ENCODE assay signal across 1 cellular context in the genomic region with DNA sequence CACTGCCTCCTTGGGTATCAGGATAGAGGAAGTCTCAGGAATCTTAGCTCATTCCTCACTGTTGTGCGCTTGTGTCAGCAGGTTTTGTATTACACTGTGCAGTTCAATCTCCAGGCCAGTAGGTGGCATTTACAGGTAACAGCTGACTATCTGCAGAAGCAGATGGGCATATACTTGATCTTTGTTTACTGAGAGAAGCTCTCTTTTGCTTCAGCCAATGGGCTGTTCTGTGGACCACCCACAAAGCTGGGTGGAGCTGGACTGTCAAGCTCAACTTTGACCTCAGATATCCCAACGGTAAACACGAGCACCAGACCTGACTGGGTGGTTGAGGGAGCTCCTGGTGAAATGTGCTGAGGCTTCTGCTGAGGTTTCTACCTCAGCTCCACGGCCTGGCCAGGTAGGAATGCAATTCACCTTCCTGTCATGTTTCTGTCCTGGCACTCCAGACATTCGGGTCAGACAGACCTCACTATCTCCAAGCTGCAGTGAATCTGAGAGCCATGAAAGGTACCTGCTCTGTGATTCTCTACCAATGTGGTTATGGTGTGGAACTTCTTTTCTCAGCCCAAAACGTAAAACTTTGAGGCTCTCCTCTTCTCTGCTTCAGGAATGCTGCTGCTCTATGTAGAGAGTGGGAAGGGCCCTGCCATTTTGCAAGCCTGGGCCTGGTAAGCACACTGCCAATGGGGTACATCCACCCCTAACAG.
TF ChIP-seq lines count a peak whose summit lies in the region.

No MANE protein-coding gene starts in this region.

TF ChIP-seq in HepG2, 621 proteins besides CTCF, POLR2A, EP300 and RAD21 (continued from another document and continues in another):
- TF ChIP-seq FOXP4 (CRISPR knock-in tag; IDR thresholded peaks at IDR 0.05) (peak; percentile 84), HMGXB3 (CRISPR knock-in tag; IDR thresholded peaks at IDR 0.05; ENCODE audit: borderline replicate concordance) (peak; percentile 75), GATAD1 (CRISPR knock-in tag; IDR thresholded peaks at IDR 0.05) (peak; percentile 50; the same call in 1 of the 2 replicates), U2AF1 (optimal IDR thresholded peaks at IDR 0.05; ENCODE audit: low read depth, low read length) (no peak), ZNF674 (CRISPR knock-in tag; IDR thresholded peaks at IDR 0.05; ENCODE audit: low read depth) (no peak), ZNF512B (CRISPR knock-in tag; IDR thresholded peaks at IDR 0.05; ENCODE audit: borderline replicate concordance) (no peak), ZFP90 (CRISPR knock-in tag; IDR thresholded peaks at IDR 0.05; ENCODE audit: borderline replicate concordance) (no peak), ZNF776 (CRISPR knock-in tag; IDR thresholded peaks at IDR 0.05) (no peak), ZNF614 (CRISPR knock-in tag; IDR thresholded peaks at IDR 0.05; ENCODE audit: borderline replicate concordance) (peak; percentile 52; the same call in 1 of the 2 replicates), TBP (CRISPR knock-in tag; IDR thresholded peaks at IDR 0.05) (no peak), CEBPG (CRISPR knock-in tag; IDR thresholded peaks at IDR 0.05) (0 out of 2 replicates have a peak, but pooled peaks have one; percentile 36), ZNF577 (CRISPR knock-in tag; IDR thresholded peaks at IDR 0.05; ENCODE audit: borderline replicate concordance, low read depth) (no peak), TFDP1 (CRISPR knock-in tag; IDR thresholded peaks at IDR 0.05; ENCODE audit: borderline replicate concordance) (peak; percentile 21; the same call in 1 of the 2 replicates), ZNF282 (IDR thresholded peaks at IDR 0.05; ENCODE audit: partially characterized antibody) (no peak), CBX5 (CRISPR knock-in tag; IDR thresholded peaks at IDR 0.05; ENCODE audit: borderline replicate concordance) (peak; percentile 72; the same call in 1 of the 2 replicates), ZNF432 (CRISPR knock-in tag; IDR thresholded peaks at IDR 0.05; ENCODE audit: borderline replicate concordance) (no peak), NONO (IDR thresholded peaks at IDR 0.05) (no peak), NONO (CRISPR knock-in tag; conservative IDR thresholded peaks at IDR 0.05) (no peak), NR2F6 (IDR thresholded peaks at IDR 0.05) (peak; percentile 80), NR2F6 (CRISPR knock-in tag; IDR thresholded peaks at IDR 0.05) (peak; percentile 91), PHF21A (CRISPR knock-in tag; IDR thresholded peaks at IDR 0.05) (peak; percentile 75; the same call in 1 of the 2 replicates)
- TF ChIP-seq, protein P1, sequence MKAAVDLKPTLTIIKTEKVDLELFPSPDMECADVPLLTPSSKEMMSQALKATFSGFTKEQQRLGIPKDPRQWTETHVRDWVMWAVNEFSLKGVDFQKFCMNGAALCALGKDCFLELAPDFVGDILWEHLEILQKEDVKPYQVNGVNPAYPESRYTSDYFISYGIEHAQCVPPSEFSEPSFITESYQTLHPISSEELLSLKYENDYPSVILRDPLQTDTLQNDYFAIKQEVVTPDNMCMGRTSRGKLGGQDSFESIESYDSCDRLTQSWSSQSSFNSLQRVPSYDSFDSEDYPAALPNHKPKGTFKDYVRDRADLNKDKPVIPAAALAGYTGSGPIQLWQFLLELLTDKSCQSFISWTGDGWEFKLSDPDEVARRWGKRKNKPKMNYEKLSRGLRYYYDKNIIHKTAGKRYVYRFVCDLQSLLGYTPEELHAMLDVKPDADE (CRISPR knock-in tag; IDR thresholded peaks at IDR 0.05), result no peak
- TF ChIP-seq, protein P2, sequence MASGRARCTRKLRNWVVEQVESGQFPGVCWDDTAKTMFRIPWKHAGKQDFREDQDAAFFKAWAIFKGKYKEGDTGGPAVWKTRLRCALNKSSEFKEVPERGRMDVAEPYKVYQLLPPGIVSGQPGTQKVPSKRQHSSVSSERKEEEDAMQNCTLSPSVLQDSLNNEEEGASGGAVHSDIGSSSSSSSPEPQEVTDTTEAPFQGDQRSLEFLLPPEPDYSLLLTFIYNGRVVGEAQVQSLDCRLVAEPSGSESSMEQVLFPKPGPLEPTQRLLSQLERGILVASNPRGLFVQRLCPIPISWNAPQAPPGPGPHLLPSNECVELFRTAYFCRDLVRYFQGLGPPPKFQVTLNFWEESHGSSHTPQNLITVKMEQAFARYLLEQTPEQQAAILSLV (CRISPR knock-in tag; IDR thresholded peaks at IDR 0.05; ENCODE audit: borderline replicate concordance), result 0 out of 2 replicates have a peak, but pooled peaks have one; percentile 38
- TF ChIP-seq, protein P3, sequence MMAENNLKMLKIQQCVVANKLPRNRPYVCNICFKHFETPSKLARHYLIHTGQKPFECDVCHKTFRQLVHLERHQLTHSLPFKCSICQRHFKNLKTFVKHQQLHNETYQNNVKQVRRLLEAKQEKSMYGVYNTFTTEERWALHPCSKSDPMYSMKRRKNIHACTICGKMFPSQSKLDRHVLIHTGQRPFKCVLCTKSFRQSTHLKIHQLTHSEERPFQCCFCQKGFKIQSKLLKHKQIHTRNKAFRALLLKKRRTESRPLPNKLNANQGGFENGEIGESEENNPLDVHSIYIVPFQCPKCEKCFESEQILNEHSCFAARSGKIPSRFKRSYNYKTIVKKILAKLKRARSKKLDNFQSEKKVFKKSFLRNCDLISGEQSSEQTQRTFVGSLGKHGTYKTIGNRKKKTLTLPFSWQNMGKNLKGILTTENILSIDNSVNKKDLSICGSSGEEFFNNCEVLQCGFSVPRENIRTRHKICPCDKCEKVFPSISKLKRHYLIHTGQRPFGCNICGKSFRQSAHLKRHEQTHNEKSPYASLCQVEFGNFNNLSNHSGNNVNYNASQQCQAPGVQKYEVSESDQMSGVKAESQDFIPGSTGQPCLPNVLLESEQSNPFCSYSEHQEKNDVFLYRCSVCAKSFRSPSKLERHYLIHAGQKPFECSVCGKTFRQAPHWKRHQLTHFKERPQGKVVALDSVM (CRISPR knock-in tag; IDR thresholded peaks at IDR 0.05), result no peak
- TF ChIP-seq, protein P4, sequence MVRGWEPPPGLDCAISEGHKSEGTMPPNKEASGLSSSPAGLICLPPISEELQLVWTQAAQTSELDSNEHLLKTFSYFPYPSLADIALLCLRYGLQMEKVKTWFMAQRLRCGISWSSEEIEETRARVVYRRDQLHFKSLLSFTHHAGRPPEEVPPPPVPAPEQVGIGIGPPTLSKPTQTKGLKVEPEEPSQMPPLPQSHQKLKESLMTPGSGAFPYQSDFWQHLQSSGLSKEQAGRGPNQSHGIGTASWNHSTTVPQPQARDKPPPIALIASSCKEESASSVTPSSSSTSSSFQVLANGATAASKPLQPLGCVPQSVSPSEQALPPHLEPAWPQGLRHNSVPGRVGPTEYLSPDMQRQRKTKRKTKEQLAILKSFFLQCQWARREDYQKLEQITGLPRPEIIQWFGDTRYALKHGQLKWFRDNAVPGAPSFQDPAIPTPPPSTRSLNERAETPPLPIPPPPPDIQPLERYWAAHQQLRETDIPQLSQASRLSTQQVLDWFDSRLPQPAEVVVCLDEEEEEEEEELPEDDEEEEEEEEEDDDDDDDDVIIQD (CRISPR knock-in tag; IDR thresholded peaks at IDR 0.05; ENCODE audit: low read depth), result peak; percentile 100
- TF ChIP-seq, protein P5, sequence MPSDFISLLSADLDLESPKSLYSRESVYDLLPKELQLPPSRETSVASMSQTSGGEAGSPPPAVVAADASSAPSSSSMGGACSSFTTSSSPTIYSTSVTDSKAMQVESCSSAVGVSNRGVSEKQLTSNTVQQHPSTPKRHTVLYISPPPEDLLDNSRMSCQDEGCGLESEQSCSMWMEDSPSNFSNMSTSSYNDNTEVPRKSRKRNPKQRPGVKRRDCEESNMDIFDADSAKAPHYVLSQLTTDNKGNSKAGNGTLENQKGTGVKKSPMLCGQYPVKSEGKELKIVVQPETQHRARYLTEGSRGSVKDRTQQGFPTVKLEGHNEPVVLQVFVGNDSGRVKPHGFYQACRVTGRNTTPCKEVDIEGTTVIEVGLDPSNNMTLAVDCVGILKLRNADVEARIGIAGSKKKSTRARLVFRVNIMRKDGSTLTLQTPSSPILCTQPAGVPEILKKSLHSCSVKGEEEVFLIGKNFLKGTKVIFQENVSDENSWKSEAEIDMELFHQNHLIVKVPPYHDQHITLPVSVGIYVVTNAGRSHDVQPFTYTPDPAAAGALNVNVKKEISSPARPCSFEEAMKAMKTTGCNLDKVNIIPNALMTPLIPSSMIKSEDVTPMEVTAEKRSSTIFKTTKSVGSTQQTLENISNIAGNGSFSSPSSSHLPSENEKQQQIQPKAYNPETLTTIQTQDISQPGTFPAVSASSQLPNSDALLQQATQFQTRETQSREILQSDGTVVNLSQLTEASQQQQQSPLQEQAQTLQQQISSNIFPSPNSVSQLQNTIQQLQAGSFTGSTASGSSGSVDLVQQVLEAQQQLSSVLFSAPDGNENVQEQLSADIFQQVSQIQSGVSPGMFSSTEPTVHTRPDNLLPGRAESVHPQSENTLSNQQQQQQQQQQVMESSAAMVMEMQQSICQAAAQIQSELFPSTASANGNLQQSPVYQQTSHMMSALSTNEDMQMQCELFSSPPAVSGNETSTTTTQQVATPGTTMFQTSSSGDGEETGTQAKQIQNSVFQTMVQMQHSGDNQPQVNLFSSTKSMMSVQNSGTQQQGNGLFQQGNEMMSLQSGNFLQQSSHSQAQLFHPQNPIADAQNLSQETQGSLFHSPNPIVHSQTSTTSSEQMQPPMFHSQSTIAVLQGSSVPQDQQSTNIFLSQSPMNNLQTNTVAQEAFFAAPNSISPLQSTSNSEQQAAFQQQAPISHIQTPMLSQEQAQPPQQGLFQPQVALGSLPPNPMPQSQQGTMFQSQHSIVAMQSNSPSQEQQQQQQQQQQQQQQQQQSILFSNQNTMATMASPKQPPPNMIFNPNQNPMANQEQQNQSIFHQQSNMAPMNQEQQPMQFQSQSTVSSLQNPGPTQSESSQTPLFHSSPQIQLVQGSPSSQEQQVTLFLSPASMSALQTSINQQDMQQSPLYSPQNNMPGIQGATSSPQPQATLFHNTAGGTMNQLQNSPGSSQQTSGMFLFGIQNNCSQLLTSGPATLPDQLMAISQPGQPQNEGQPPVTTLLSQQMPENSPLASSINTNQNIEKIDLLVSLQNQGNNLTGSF (CRISPR knock-in tag; IDR thresholded peaks at IDR 0.05), result no peak
